In the genomic region with DNA sequence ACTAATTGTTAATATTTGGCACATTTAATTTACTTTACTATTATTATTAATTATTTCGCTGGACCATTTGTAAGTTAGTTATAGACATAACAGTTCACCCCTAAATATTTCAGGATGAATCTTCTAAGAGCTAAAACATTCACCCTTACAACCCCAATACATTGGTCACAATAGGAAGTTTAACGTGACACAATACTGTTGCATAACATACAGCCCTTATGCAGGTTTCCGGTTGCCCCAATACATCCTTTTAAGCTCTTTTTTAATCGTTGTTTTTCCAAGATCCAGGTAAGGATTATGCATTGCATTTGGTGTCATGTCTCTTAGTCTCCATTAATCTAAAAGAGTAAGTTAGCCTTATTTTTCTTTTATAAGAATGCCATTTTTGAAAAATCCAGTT, we compare ENCODE assay signal across 30 cellular contexts.
"Had no signal": no experiment of that assay in that cellular context is flagged by ENCODE, and none has a peak within 500 bp of the region (broad histone marks: within the 10 kb centered on the region; RNA-seq: fewer than 3 reads in every experiment).

No MANE protein-coding gene starts in this region.

- H3K4me3 ChIP-seq: ascending aorta, body of pancreas, SJCRH30 had no signal

- H3K9ac ChIP-seq: KMS-11, SK-N-SH had no signal

- H3K4me2 ChIP-seq: KMS-11, SK-N-SH had no signal

- H3K4me3 Mint-ChIP-seq: activated CD4-positive, alpha-beta memory T cell treated with anti-CD3 and anti-CD28 coated beads for 36 hours; activated CD4-positive, alpha-beta T cell treated with anti-CD3 and anti-CD28 coated beads, Interleukin-2, amount 10 ng/mL, durations not matched to agents 7 days and 5 days; activated naive CD8-positive, alpha-beta T cell treated with anti-CD3 and anti-CD28 coated beads, Interleukin-2, amount 50 U/mL, for 24 hours; activated T-cell treated with anti-CD3 and anti-CD28 coated beads, Interleukin-2, amount 50 U/mL, for 4 hours; IgD-negative memory B cell; T-helper 1 cell treated with Interleukin-12 subunit alpha and Interleukin-12 subunit beta and Interleukin-4 antibody, amounts not matched to agents 30 μg/mL and 1 μg/mL, for 36 hours had no signal

- H3K27me3 ChIP-seq: ascending aorta, body of pancreas, SJCRH30 had no signal

- FAIRE-seq: bronchial epithelial cell, TTC549 had no signal

- H3K27ac Mint-ChIP-seq: activated CD4-positive, alpha-beta memory T cell treated with anti-CD3 and anti-CD28 coated beads for 36 hours; activated CD4-positive, alpha-beta T cell treated with anti-CD3 and anti-CD28 coated beads, Interleukin-2, amount 10 ng/mL, durations not matched to agents 7 days and 5 days; activated naive CD4-positive, alpha-beta T cell treated with anti-CD3 and anti-CD28 coated beads, Interleukin-2, amount 50 U/mL, for 72 hours; activated naive CD8-positive, alpha-beta T cell treated with anti-CD3 and anti-CD28 coated beads, Interleukin-2, amount 50 U/mL, for 24 hours; IgD-negative memory B cell; T-helper 1 cell treated with Interleukin-12 subunit alpha and Interleukin-12 subunit beta and Interleukin-4 antibody, amounts not matched to agents 30 μg/mL and 1 μg/mL, for 36 hours had no signal

- H3K27ac ChIP-seq: ascending aorta, body of pancreas, KMS-11, SJCRH30, VCaP had no signal

- ATAC-seq: activated naive CD4-positive, alpha-beta T cell treated with anti-CD3 and anti-CD28 coated beads, Interleukin-2, amount 50 U/mL, for 72 hours; activated naive CD8-positive, alpha-beta T cell treated with anti-CD3 and anti-CD28 coated beads, Interleukin-2, amount 50 U/mL, for 24 hours; activated T-cell treated with anti-CD3 and anti-CD28 coated beads, Interleukin-2, amount 50 U/mL, for 4 hours; body of pancreas had no signal

- H3K4me1 ChIP-seq: body of pancreas, SJCRH30 had no signal

- H3K27me3 Mint-ChIP-seq: activated CD4-positive, alpha-beta memory T cell treated with anti-CD3 and anti-CD28 coated beads for 36 hours; activated CD4-positive, alpha-beta T cell treated with anti-CD3 and anti-CD28 coated beads, Interleukin-2, amount 10 ng/mL, durations not matched to agents 7 days and 5 days; activated naive CD8-positive, alpha-beta T cell treated with anti-CD3 and anti-CD28 coated beads, Interleukin-2, amount 50 U/mL, for 24 hours; IgD-negative memory B cell had no signal

- H3K4me1 Mint-ChIP-seq: activated CD4-positive, alpha-beta T cell treated with anti-CD3 and anti-CD28 coated beads, Interleukin-2, amount 10 ng/mL, durations not matched to agents 7 days and 5 days; activated naive CD8-positive, alpha-beta T cell treated with anti-CD3 and anti-CD28 coated beads, Interleukin-2, amount 50 U/mL, for 24 hours had no signal

- DNase-seq: activated CD4-positive, alpha-beta memory T cell treated with anti-CD3 and anti-CD28 coated beads for 36 hours; activated CD4-positive, alpha-beta T cell treated with anti-CD3 and anti-CD28 coated beads, Interleukin-2, amount 10 ng/mL, durations not matched to agents 7 days and 5 days; activated CD4-positive, CD25-positive, alpha-beta regulatory T cell; activated CD8-positive, alpha-beta memory T cell treated with anti-CD3 and anti-CD28 coated beads for 24 hours; activated effector memory CD4-positive, alpha-beta T cell treated with anti-CD3 and anti-CD28 coated beads, Interleukin-2, amount 50 U/mL, for 16 hours; activated naive CD4-positive, alpha-beta T cell treated with Interleukin-2 at 50 U/mL for 16 hours; activated naive CD8-positive, alpha-beta T cell treated with anti-CD3 and anti-CD28 coated beads, Interleukin-2, amount 50 U/mL, for 24 hours; activated T-cell treated with anti-CD3 and anti-CD28 coated beads, Interleukin-2, amount 50 U/mL, for 4 hours; amniotic stem cell; body of pancreas; central memory CD4-positive, alpha-beta T cell; cortex of kidney; MM.1S; NCI-H1105; NCI-H1436; NCI-H1694 treated with DMSO at 0.1 percent for 48 hours; NCI-H2029 treated with DMSO at 0.1 percent for 48 hours; NCI-H526; NCI-H774; SJCRH30; SK-N-SH; T-helper 9 cell had no signal

- H3K9me3 ChIP-seq: ascending aorta, body of pancreas, SJCRH30, SK-N-SH had no signal
